In the genomic region with DNA sequence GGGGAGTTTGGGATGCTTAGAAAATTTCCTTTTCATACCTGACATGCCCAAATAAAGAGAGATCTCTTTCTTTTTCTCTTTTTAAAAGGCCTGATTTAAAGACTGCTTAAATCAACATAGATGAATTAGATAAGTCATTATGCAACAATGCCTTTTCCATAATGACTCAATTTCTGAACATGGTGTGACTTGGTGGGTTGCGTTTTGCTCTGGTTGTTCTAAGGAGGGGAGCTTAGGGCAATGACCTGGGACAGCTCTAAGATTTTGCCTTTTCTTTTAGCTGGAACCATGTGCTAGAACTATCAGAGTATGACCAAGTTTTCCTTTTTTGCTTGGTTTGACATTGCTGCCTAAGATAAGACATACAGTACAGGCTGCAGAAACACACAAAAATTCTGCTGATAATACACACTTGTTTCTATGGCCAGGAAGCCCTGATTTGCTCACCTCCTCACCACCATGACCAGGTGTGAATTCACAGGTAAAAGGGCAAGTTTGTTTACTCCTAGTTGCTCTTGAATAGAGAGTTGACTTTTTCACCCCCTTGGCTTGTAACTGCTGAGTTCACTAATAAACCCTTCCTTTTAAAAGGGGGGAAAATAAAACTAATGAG, we compare ENCODE assay signal across 1 cellular context.
TF ChIP-seq lines count a peak whose summit lies in the region.

No MANE protein-coding gene starts in this region.

TF ChIP-seq in IMR-90, 13 proteins besides CTCF, POLR2A, EP300 and RAD21:
- TF ChIP-seq, protein P1, sequence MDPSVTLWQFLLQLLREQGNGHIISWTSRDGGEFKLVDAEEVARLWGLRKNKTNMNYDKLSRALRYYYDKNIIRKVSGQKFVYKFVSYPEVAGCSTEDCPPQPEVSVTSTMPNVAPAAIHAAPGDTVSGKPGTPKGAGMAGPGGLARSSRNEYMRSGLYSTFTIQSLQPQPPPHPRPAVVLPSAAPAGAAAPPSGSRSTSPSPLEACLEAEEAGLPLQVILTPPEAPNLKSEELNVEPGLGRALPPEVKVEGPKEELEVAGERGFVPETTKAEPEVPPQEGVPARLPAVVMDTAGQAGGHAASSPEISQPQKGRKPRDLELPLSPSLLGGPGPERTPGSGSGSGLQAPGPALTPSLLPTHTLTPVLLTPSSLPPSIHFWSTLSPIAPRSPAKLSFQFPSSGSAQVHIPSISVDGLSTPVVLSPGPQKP (IDR thresholded peaks at IDR 0.05; ENCODE audit: borderline replicate concordance, low read depth, low read length), result no peak
- peak; percentile 28; the same call in 1 of the 2 replicates for TF ChIP-seq CEBPB (IDR thresholded peaks at IDR 0.05; ENCODE audit: low read depth, low read length)
